In the genomic region with DNA sequence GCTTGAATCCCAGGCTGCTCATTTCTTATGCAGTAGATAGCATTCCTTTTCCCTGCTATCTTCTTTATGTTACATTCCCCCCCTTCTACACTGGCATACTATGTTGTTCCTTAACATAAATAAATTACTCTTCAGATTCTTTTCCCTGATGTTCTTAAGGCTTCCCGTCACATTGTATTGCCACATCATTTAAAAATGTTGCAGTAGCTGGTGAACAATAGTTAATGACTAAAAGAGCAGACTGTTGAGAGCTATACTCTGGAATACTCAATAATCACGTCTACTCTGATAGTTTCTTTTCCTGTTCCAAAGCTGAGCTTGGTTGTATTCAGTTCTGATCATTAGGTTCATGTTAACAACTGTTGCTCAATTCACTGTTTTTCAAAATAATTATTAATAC, we compare ENCODE assay signal across 8 cellular contexts.
"Had no signal": no experiment of that assay in that cellular context is flagged by ENCODE, and none has a peak within 500 bp of the region (broad histone marks: within the 10 kb centered on the region; RNA-seq: fewer than 3 reads in every experiment).

No MANE protein-coding gene starts in this region.

- H3K27ac Mint-ChIP-seq: IgD-negative memory B cell had no signal

- H3K27ac ChIP-seq: GM23248, HL-60 had no signal

- DNase-seq: GM23248, H9, HCEC 1CT had no signal

- H3K9ac ChIP-seq: GM23248 had no signal

- H2AFZ ChIP-seq: GM23248 had no signal

- H3K4me3 ChIP-seq: GM23248 had no signal

- H3K9me3 Mint-ChIP-seq: IgD-negative memory B cell had no signal

- H3K4me3 Mint-ChIP-seq: H9, IgD-negative memory B cell had no signal

- H3K27me3 Mint-ChIP-seq: IgD-negative memory B cell had no signal

- FAIRE-seq: H1, H54, HepG2 had no signal

- ATAC-seq: HepG2 had no signal

- H3K4me1 Mint-ChIP-seq: IgD-negative memory B cell had no signal
